In the genomic region with DNA sequence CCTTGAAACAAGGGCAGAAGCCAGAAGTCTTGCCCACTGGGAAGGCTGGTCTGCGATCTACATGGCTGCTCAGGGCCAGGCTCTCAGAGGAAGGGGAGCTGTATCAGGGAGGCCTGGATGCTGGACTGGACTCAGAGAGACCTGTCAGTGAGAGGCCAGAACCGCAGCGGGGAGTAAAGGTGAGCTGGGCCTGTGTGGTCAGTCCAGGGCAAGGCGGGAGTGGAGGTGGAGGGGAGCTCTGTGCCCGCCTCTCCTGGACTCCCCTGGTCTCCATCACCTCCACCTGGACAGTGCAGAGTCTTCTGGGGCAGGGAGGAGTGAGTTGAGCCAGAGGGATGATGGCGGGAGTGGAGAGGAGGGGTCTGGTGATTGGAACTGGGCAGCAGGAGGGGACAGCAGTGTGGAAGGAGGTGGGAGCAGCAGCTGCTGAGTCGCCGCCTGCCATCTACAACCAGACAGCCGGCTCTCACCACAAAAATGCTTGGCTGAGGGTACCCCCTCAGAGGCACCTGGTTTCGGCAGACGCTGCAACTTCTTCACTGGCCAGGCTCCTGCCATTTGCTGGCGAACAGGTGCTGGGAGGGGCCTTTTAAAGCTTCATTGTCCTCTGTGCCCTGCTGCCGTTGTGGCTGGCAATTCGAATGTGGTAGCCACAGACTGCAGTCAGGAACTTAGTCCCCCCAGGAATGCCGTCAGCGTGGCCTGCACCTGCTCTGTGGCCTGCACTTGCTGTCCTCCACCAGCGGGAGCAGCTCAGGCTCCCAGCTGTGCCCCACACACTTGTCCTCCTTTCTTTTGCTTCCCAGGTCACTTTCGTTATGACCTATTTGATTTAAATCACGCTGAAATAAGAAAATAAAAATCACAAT, we compare ENCODE assay signal across 10 cellular contexts. TPM values are rescaled to one million over a fixed set of nuclear protein-coding genes. Genes with fewer than 3 reads are reported as not detected.
DNase-seq lines count a peak whose midpoint lies in the region; ATAC-seq and TF ChIP-seq lines count a peak whose summit lies in the region.
"Had no signal": no experiment of that assay in that cellular context is flagged by ENCODE, and none has a peak within 500 bp of the region (broad histone marks: within the 10 kb centered on the region; RNA-seq: fewer than 3 reads in every experiment).

No MANE protein-coding gene starts in this region.

- H3K4me3 ChIP-seq in adipocyte (ENCODE audit: low read length) (peak overlapping the region; percentile 88), testis (no peak overlapping the region)
- H3K4me3 ChIP-seq: A549, SK-N-MC had no signal

- H3K4me1 ChIP-seq in adipocyte (ENCODE audit: control insufficient read depth, insufficient read depth, low read length) (peaks cover 85% of the 10 kb centered on the region), testis (peaks cover 43% of the 10 kb centered on the region)

- no peak for TF ChIP-seq CTCF in testis (IDR thresholded peaks at IDR 0.05)

- H3K9ac ChIP-seq in adipocyte (ENCODE audit: low read length): peak overlapping the region; percentile 67

- ATAC-seq in GM19328 (IDR thresholded peaks at IDR 0.05; ENCODE audit: unreplicated experiment): no peak
- ATAC-seq in GM19395 (IDR thresholded peaks at IDR 0.05; ENCODE audit: unreplicated experiment): no peak
- ATAC-seq: A549 had no signal

- 84 to 88% methylated on average over 19 of the region's 19 CpGs for WGBS in testis, 2 donors

- DNase-seq in NCI-H1417 (lab: John Stamatoyannopoulos, UW) (peak in 2 of 3 experiments; percentile 1 to 66), NCI-H1417 treated with DMSO at 0.1 percent for 48 hours (lab: John Stamatoyannopoulos, UW) (no peak), adipocyte (ENCODE audit: low read depth) (no peak), kidney tubule cell (ENCODE audit: low spot score) (peak; percentile 80), testis (no peak), NOMO-1 treated with dmso at 0.1 percent for 144 hours (lab: John Stamatoyannopoulos, UW; ENCODE audit: unreplicated experiment) (no peak)

- H3K9me3 ChIP-seq in adipocyte (ENCODE audit: control insufficient read depth, low read length) (no peaks in the 10 kb centered on the region), testis (no peaks in the 10 kb centered on the region)
- H3K9me3 ChIP-seq: A549 had no signal

- no peak for TF ChIP-seq POLR2A in testis (IDR thresholded peaks at IDR 0.05)

- H3K27ac ChIP-seq in testis: peak overlapping the region; percentile 66 to 81
- H3K27ac ChIP-seq: SK-N-MC had no signal

- H3K36me3 ChIP-seq in adipocyte (ENCODE audit: control insufficient read depth, insufficient read depth, low read length, severe bottlenecking): no peaks in the 10 kb centered on the region
- no peaks in the 10 kb centered on the region for H3K36me3 ChIP-seq in testis (ENCODE audit: low read depth, missing control alignments)

- intact Hi-C loops in testis (cut with DNase I; ENCODE audit: low total_unique reads): no loop called here

- no peaks in the 10 kb centered on the region for H3K27me3 ChIP-seq in adipocyte (replicated peaks; ENCODE audit: control insufficient read depth, insufficient read depth, low read length)
- H3K27me3 ChIP-seq in testis: no peaks in the 10 kb centered on the region

RNA-seq across cellular contexts. Expression of gene RASSF4, which starts 3.5 kb away (rescaled TPM):
- 10 to 100 TPM; 53.1 to 68.1 TPM for total RNA-seq in testis
- polyA plus RNA-seq in testis (ENCODE audit: insufficient read depth, low read depth, low replicate concordance): 28.2 TPM

RNA-seq across cellular contexts. Expression of gene DEPP1, which starts 15.5 kb away (rescaled TPM):
- 10 to 100 TPM; 33.1 to 84.9 TPM for total RNA-seq in testis
- polyA plus RNA-seq in testis (ENCODE audit: insufficient read depth, low read depth, low replicate concordance): 29.1 TPM

RNA-seq across cellular contexts. Expression of gene ZNF22, which starts 37.6 kb away (rescaled TPM):
- total RNA-seq in testis: 10 to 100 TPM; 12.6 TPM
- polyA plus RNA-seq in testis (ENCODE audit: insufficient read depth, low read depth, low replicate concordance): 12.6 TPM

RNA-seq across cellular contexts. Expression of gene TMEM72, which starts 52.0 kb away (rescaled TPM):
- total RNA-seq in testis: 1 to 10 TPM; 1.5 to 8.7 TPM
- 3.0 TPM for polyA plus RNA-seq in testis (ENCODE audit: insufficient read depth, low read depth, low replicate concordance)
- polyA plus RNA-seq: A549 had no signal

Comparison
In these comparisons a context has a peak if more than half of its experiments do, and no peak if none do; other contexts are left out.
1. DNase-seq: peak in NCI-H1417 (2 of 3) and kidney tubule cell (single experiment); none in NCI-H1417 treated with DMSO at 0.1 percent for 48 hours (single experiment), adipocyte (single experiment), testis (single experiment) and NOMO-1 treated with dmso at 0.1 percent for 144 hours (single experiment).